ENCODE assay signal across 7 cellular contexts in the genomic region with DNA sequence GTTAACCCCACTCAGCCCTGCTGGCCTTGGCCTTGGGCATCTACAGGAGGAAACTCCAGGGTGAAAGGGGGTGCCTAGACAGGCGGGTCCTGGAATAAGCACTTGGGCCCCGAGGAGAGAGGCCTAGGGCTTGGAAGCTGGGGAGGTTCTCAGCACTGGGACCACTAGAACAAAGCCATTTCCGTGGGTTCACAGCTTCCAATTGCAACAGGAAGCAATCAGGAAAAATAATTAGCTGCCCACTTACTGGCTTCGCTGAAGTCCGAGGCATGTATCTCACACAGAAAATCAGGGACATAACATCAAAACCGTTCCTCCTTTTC.
DNase-seq lines count a peak whose midpoint lies in the region; ATAC-seq, FAIRE-seq and TF ChIP-seq lines count a peak whose summit lies in the region.

No MANE protein-coding gene starts in this region.

- no peak overlapping the region for H4K5ac ChIP-seq in H9 (ENCODE audit: insufficient read length, low read depth, low read length)

- no peak overlapping the region for H3K56ac ChIP-seq in H9 (ENCODE audit: insufficient read length, low read depth, low read length)

- no peak overlapping the region for H3K9ac ChIP-seq in H9 (ENCODE audit: extremely low read depth, insufficient read length, low read length)

- H3K4me1 Mint-ChIP-seq in H9 (peaks cover 35 to 41% of the 10 kb centered on the region in 2 experiments), T-cell (peaks cover 46 to 50% (median 47%) of the 10 kb centered on the region in 3 donors)

- no peak overlapping the region for H2AFZ ChIP-seq in H9 (ENCODE audit: low read length)

- DNase-seq in H9 (no peak), T-cell (no peak), foreskin keratinocyte (no peak), small intestine (peak; percentile 32), NCI-H187 (lab: John Stamatoyannopoulos, UW) (no peak)
- no peak for DNase-seq in stimulated activated CD4-positive, alpha-beta T cell treated with anti-CD3 and anti-CD28 coated beads, Interleukin-4, amount 100 ng/mL, for 4 hours

- H4K8ac ChIP-seq in H9 (replicated peaks; ENCODE audit: insufficient read length, low read depth, low read length): no peak overlapping the region

- no peak overlapping the region for H2BK12ac ChIP-seq in H9 (ENCODE audit: insufficient read length, low read depth, low read length)

- no peak for FAIRE-seq in small intestine (lab: Jason Lieb, UNC)

- H3K27ac Mint-ChIP-seq in H9 (no peak overlapping the region), T-cell (peak overlapping the region in 1 of 2 donors; percentile 81)

- H3K36me3 Mint-ChIP-seq in H9 (ENCODE audit: insufficient read depth in 1 of 3, low read depth in 3 of 3): peaks cover 0 to 3% (median 0%) of the 10 kb centered on the region in 3 experiments; a peak in 3 of 7 replicates
- H3K36me3 Mint-ChIP-seq in T-cell: no peaks in the 10 kb centered on the region

- H3K14ac ChIP-seq in H9 (ENCODE audit: insufficient read depth, low read length): no peak overlapping the region

- no peak overlapping the region for H2BK15ac ChIP-seq in H9 (ENCODE audit: low read depth, low read length)

- H3K36me3 ChIP-seq in small intestine (ENCODE audit: control insufficient read depth in 2 of 2, insufficient read depth in 2 of 2, low read length in 2 of 2): no peaks in the 10 kb centered on the region

- H3K27ac ChIP-seq in H9 (ENCODE audit: insufficient read length, low read depth, low read length) (no peak overlapping the region), foreskin keratinocyte (peak overlapping the region; percentile 48), small intestine (ENCODE audit: low read depth in 1 of 2, low read length in 1 of 2) (peak overlapping the region; percentile 6 to 69)

- no peak overlapping the region for H2BK120ac ChIP-seq in H9 (ENCODE audit: low read depth, low read length, poor library complexity, severe bottlenecking)

- no peak overlapping the region for H3T11ph ChIP-seq in H9 (ENCODE audit: low read length)

- H3K4me3 ChIP-seq in small intestine (ENCODE audit: low read depth in 1 of 2, low read length in 2 of 2): peak overlapping the region in 1 of 2 donors; percentile 79

- H3K9me3 ChIP-seq in H9 (ENCODE audit: control insufficient read depth, low read depth, low read length) (no peaks in the 10 kb centered on the region), small intestine (ENCODE audit: control insufficient read depth, low read depth) (no peaks in the 10 kb centered on the region)

- WGBS in H9 (ENCODE audit: extremely low coverage, insufficient read length, low lambda C conversion rate): no CpG with 5 or more reads among the region's 6 CpGs
- 15 to 30% (median 26%) methylated on average over 6 of the region's 6 CpGs for WGBS in small intestine, 3 donors

- H3K4me2 ChIP-seq in H9 (ENCODE audit: insufficient read depth, insufficient read length, low read length): peak overlapping the region; percentile 63

- H4K91ac ChIP-seq in H9 (ENCODE audit: insufficient read length, low read depth, low read length): no peak overlapping the region

- H2BK5ac ChIP-seq in H9 (ENCODE audit: insufficient read length, low read length): no peak overlapping the region

- H3K23ac ChIP-seq in H9 (ENCODE audit: insufficient read length, low read depth, low read length): no peak overlapping the region

- H3K27me3 Mint-ChIP-seq in H9 (ENCODE audit: low read depth) (peaks cover 13% of the 10 kb centered on the region), T-cell (no peaks in the 10 kb centered on the region)

- H3K4me3 Mint-ChIP-seq in H9: peak overlapping the region; percentile 71 to 89; a peak in 3 of 5 replicates
- peak overlapping the region; percentile 84 to 87 (median 86) for H3K4me3 Mint-ChIP-seq in T-cell

- no peak overlapping the region for H2AK5ac ChIP-seq in H9 (ENCODE audit: insufficient read length, low read length)

- H3K79me2 ChIP-seq in H9 (ENCODE audit: insufficient read depth, low read length): peaks cover 13% of the 10 kb centered on the region; the same call in 1 of the 2 replicates

- no peak overlapping the region for H3K18ac ChIP-seq in H9 (ENCODE audit: insufficient read length, low read depth, low read length)

- no peak overlapping the region for H3K4ac ChIP-seq in H9 (ENCODE audit: low read depth, low read length)

- H3K79me1 ChIP-seq in H9 (ENCODE audit: insufficient read depth, low read depth, low read length, poor library complexity, severe bottlenecking): no peaks in the 10 kb centered on the region

- CTCF ChIA-PET in T-cell (lab: Charles Lee): no interaction called here

- no peaks in the 10 kb centered on the region for H3K27me3 ChIP-seq in H9 (ENCODE audit: insufficient read depth, low read length)
- no peaks in the 10 kb centered on the region for H3K27me3 ChIP-seq in foreskin keratinocyte
- no peaks in the 10 kb centered on the region for H3K27me3 ChIP-seq in small intestine (ENCODE audit: control insufficient read depth in 2 of 2, insufficient read depth in 2 of 2, low read length in 2 of 2)

- peaks cover 9% of the 10 kb centered on the region for H3K23me2 ChIP-seq in H9 (ENCODE audit: insufficient read length, low read depth, low read length, poor library complexity, severe bottlenecking)

- no peak overlapping the region for H2BK20ac ChIP-seq in H9 (ENCODE audit: low read depth, low read length, poor library complexity, severe bottlenecking)

- TF ChIP-seq CTCF in H9 (conservative IDR thresholded peaks at IDR 0.05): no peak
- no peak for TF ChIP-seq CTCF in foreskin keratinocyte (conservative IDR thresholded peaks at IDR 0.05)

- H3K4me1 ChIP-seq in H9 (ENCODE audit: insufficient read depth, low read length) (peaks cover 11% of the 10 kb centered on the region; the same call in 1 of the 2 replicates), foreskin keratinocyte (no peaks in the 10 kb centered on the region), small intestine (ENCODE audit: control insufficient read depth in 2 of 2, insufficient read depth in 1 of 2, low read depth in 1 of 2, low read length in 1 of 2) (peaks cover 0 to 7% of the 10 kb centered on the region in 2 donors)

- ATAC-seq in T-cell (replicated peaks in 1 of 4) (no peak), foreskin keratinocyte (no peak), HG03457 (IDR thresholded peaks at IDR 0.05; ENCODE audit: unreplicated experiment) (no peak)

- no peaks in the 10 kb centered on the region for H4K20me1 ChIP-seq in H9 (ENCODE audit: control insufficient read depth, insufficient read depth, insufficient read length)

- POLR2A ChIA-PET in T-cell (lab: Charles Lee): no interaction called here

- H3K9me3 Mint-ChIP-seq in H9 (peaks cover 0 to 3% of the 10 kb centered on the region in 2 experiments; a peak in 1 of 5 replicates), T-cell (no peaks in the 10 kb centered on the region)
